ENCODE assay signal across 13 cellular contexts in genomic region chr7:159145544-159145891, GRCh38. TPM values are rescaled to one million over a fixed set of nuclear protein-coding genes. Genes with fewer than 3 reads are reported as not detected.
DNase-seq lines count a peak whose midpoint lies in the region; ATAC-seq and TF ChIP-seq lines count a peak whose summit lies in the region.
"Had no signal": no experiment of that assay in that cellular context is flagged by ENCODE, and none has a peak within 500 bp of the region (broad histone marks: within the 10 kb centered on the region; RNA-seq: fewer than 3 reads in every experiment).

No MANE protein-coding gene starts in this region.

- intact Hi-C loops in activated CD4-positive, alpha-beta memory T cell treated with anti-CD3 and anti-CD28 coated beads for 36 hours (cut with micrococcal nuclease), result loop anchor here (2.0 kb wide), 1 partner anchor 51 kb away; no protein-coding TSS in a partner anchor

- H3K36me3 ChIP-seq in thymus (ENCODE audit: control insufficient read depth, insufficient read depth), result peaks cover 13% of the 10 kb centered on the region

- peak overlapping the region in 1 of 2 donors; percentile 71 for H3K27ac ChIP-seq in coronary artery
- H3K27ac ChIP-seq in thymus (ENCODE audit: low read depth), result peak overlapping the region; percentile 76
- H3K27ac ChIP-seq: epithelial cell of prostate had no signal

- H3K4me1 Mint-ChIP-seq in activated CD4-positive, alpha-beta memory T cell treated with anti-CD3 and anti-CD28 coated beads for 36 hours (ENCODE audit: low read depth), result peaks cover 4% of the 10 kb centered on the region
- H3K4me1 Mint-ChIP-seq in activated CD4-positive, alpha-beta memory T cell treated with anti-CD3 and anti-CD28 coated beads, Interleukin-2, amount 10 ng/mL, durations not matched to agents 7 days and 5 days, result peaks cover 6% of the 10 kb centered on the region
- peaks cover 0 to 11% (median 3%) of the 10 kb centered on the region in 4 donors for H3K4me1 Mint-ChIP-seq in naive thymus-derived CD8-positive, alpha-beta T cell

- H3K27me3 Mint-ChIP-seq in activated CD4-positive, alpha-beta memory T cell treated with anti-CD3 and anti-CD28 coated beads for 36 hours, result peaks cover 25% of the 10 kb centered on the region
- H3K27me3 Mint-ChIP-seq in activated CD4-positive, alpha-beta memory T cell treated with anti-CD3 and anti-CD28 coated beads, Interleukin-2, amount 10 ng/mL, durations not matched to agents 7 days and 5 days, result peaks cover 35% of the 10 kb centered on the region
- peaks cover 5 to 36% (median 13%) of the 10 kb centered on the region in 5 donors for H3K27me3 Mint-ChIP-seq in naive thymus-derived CD8-positive, alpha-beta T cell

- peaks cover 3% of the 10 kb centered on the region for H3K4me1 ChIP-seq in thymus (ENCODE audit: control insufficient read depth, insufficient read depth, low read length)

- H3K27me3 ChIP-seq in thymus (ENCODE audit: control insufficient read depth, insufficient read depth), result no peaks in the 10 kb centered on the region

- no peaks in the 10 kb centered on the region for H3K9me3 ChIP-seq in thymus (ENCODE audit: control insufficient read depth)

- no peaks in the 10 kb centered on the region for H3K9me3 Mint-ChIP-seq in activated CD4-positive, alpha-beta memory T cell treated with anti-CD3 and anti-CD28 coated beads for 36 hours
- no peaks in the 10 kb centered on the region for H3K9me3 Mint-ChIP-seq in activated CD4-positive, alpha-beta memory T cell treated with anti-CD3 and anti-CD28 coated beads, Interleukin-2, amount 10 ng/mL, durations not matched to agents 7 days and 5 days
- no peaks in the 10 kb centered on the region for H3K9me3 Mint-ChIP-seq in naive thymus-derived CD8-positive, alpha-beta T cell

- peak overlapping the region; percentile 48 for H3K4me3 Mint-ChIP-seq in activated CD4-positive, alpha-beta memory T cell treated with anti-CD3 and anti-CD28 coated beads for 36 hours
- no peak overlapping the region for H3K4me3 Mint-ChIP-seq in activated CD4-positive, alpha-beta memory T cell treated with anti-CD3 and anti-CD28 coated beads, Interleukin-2, amount 10 ng/mL, durations not matched to agents 7 days and 5 days
- H3K4me3 Mint-ChIP-seq in naive thymus-derived CD8-positive, alpha-beta T cell, result peak overlapping the region; percentile 61 to 83 (median 70)

- POLR2A ChIA-PET in activated CD4-positive, alpha-beta memory T cell treated with anti-CD3 and anti-CD28 coated beads for 36 hours (lab: Charles Lee), result interaction anchor here (1.3 kb wide), 1 partner anchor 52 kb away, joined by 3 read pairs; no protein-coding TSS in a partner anchor
- POLR2A ChIA-PET in activated CD4-positive, alpha-beta memory T cell treated with anti-CD3 and anti-CD28 coated beads, Interleukin-2, amount 10 ng/mL, durations not matched to agents 7 days and 5 days (lab: Charles Lee), result no interaction called here
- POLR2A ChIA-PET in naive thymus-derived CD8-positive, alpha-beta T cell (lab: Charles Lee), result no interaction called here

- peak in 1 of 2 donors; percentile 8 for ATAC-seq in naive thymus-derived CD8-positive, alpha-beta T cell
- no peak for ATAC-seq in HG03175 (IDR thresholded peaks at IDR 0.05; ENCODE audit: unreplicated experiment)

- H3K27ac Mint-ChIP-seq in activated CD4-positive, alpha-beta memory T cell treated with anti-CD3 and anti-CD28 coated beads for 36 hours, result no peak overlapping the region
- H3K27ac Mint-ChIP-seq in activated CD4-positive, alpha-beta memory T cell treated with anti-CD3 and anti-CD28 coated beads, Interleukin-2, amount 10 ng/mL, durations not matched to agents 7 days and 5 days, result no peak overlapping the region
- no peak overlapping the region for H3K27ac Mint-ChIP-seq in naive thymus-derived CD8-positive, alpha-beta T cell

- CTCF ChIA-PET in activated CD4-positive, alpha-beta memory T cell treated with anti-CD3 and anti-CD28 coated beads for 36 hours (lab: Charles Lee), result no interaction called here
- CTCF ChIA-PET in activated CD4-positive, alpha-beta memory T cell treated with anti-CD3 and anti-CD28 coated beads, Interleukin-2, amount 10 ng/mL, durations not matched to agents 7 days and 5 days (lab: Charles Lee), result no interaction called here

- no peaks in the 10 kb centered on the region for H3K36me3 Mint-ChIP-seq in activated CD4-positive, alpha-beta memory T cell treated with anti-CD3 and anti-CD28 coated beads for 36 hours
- H3K36me3 Mint-ChIP-seq in activated CD4-positive, alpha-beta memory T cell treated with anti-CD3 and anti-CD28 coated beads, Interleukin-2, amount 10 ng/mL, durations not matched to agents 7 days and 5 days (ENCODE audit: low read depth), result no peaks in the 10 kb centered on the region
- H3K36me3 Mint-ChIP-seq in naive thymus-derived CD8-positive, alpha-beta T cell, result no peaks in the 10 kb centered on the region

- no peak for DNase-seq in activated CD4-positive, alpha-beta memory T cell treated with anti-CD3 and anti-CD28 coated beads for 36 hours
- DNase-seq in activated CD4-positive, alpha-beta memory T cell treated with anti-CD3 and anti-CD28 coated beads, Interleukin-2, amount 10 ng/mL, durations not matched to agents 7 days and 5 days, result no peak
- DNase-seq in coronary artery (ENCODE audit: low spot score), result no peak
- DNase-seq in naive thymus-derived CD8-positive, alpha-beta T cell, result no peak
- DNase-seq in NCI-H446 (lab: John Stamatoyannopoulos, UW), result no peak
- no peak for DNase-seq in NCI-H187 (lab: John Stamatoyannopoulos, UW)
- DNase-seq: GDM1, NCI-H1436, OCI-M1 had no signal

- H3K4me3 ChIP-seq in coronary artery (peak overlapping the region; percentile 94), thymus (ENCODE audit: low read length) (peak overlapping the region; percentile 69)

- 14% methylated on average over 29 of the region's 29 CpGs for WGBS in thymus

- TF ChIP-seq CTCF in coronary artery (IDR thresholded peaks at IDR 0.05), result no peak

RNA-seq across cellular contexts. Expression of gene VIPR2, which starts 0.9 kb away (rescaled TPM):
- under 1 TPM; 0.55 to 0.56 TPM for total RNA-seq in activated CD4-positive, alpha-beta memory T cell treated with anti-CD3 and anti-CD28 coated beads for 36 hours
- total RNA-seq in activated CD4-positive, alpha-beta memory T cell treated with anti-CD3 and anti-CD28 coated beads, Interleukin-2, amount 10 ng/mL, durations not matched to agents 7 days and 5 days, result under 1 TPM; 0.13 to 0.23 TPM
- total RNA-seq in naive thymus-derived CD8-positive, alpha-beta T cell, result under 1 TPM; 0.22 to 0.26 TPM
- polyA plus RNA-seq in naive thymus-derived CD8-positive, alpha-beta T cell, result under 1 TPM in 2 of 3 donors, not detected in 1; 0.17 to 0.62 TPM
- 22.8 TPM for polyA plus RNA-seq in thymus
- polyA plus RNA-seq: AG04450 had no signal
